In the genomic region with DNA sequence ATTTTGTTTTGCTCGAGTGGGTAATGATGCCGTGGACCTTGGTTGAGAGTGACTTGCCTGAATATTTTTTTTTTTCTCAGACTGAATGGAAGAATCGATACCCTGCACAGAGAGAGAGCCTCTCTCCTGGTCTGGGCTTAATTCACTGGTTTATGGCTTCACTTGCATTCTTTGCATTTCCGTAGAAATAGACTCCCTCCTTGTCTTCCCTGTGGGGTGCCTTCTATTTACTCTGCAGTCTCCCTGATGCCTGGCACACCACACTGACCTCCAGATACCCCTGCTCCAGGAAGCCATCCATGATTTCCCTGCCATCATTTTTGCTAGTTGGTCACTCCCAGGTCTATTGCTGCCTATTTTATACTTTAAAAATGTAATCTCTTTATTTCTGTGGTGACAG, we compare ENCODE assay signal across 17 cellular contexts.
DNase-seq lines count a peak whose midpoint lies in the region; ATAC-seq and TF ChIP-seq lines count a peak whose summit lies in the region.
"Had no signal": no experiment of that assay in that cellular context is flagged by ENCODE, and none has a peak within 500 bp of the region (broad histone marks: within the 10 kb centered on the region; RNA-seq: fewer than 3 reads in every experiment).

No MANE protein-coding gene starts in this region.

- no peak for ATAC-seq in HG02642 (IDR thresholded peaks at IDR 0.05; ENCODE audit: poor library complexity, unreplicated experiment)
- ATAC-seq: CD8-positive, alpha-beta T cell; PC-3 had no signal

- no peaks in the 10 kb centered on the region for H3K27me3 Mint-ChIP-seq in progenitor cell of endocrine pancreas

- no peak for TF ChIP-seq CTCF in choroid plexus epithelial cell (conservative IDR thresholded peaks at IDR 0.05; ENCODE audit: low read depth, low read length)
- no peak for TF ChIP-seq CTCF in progenitor cell of endocrine pancreas (IDR thresholded peaks at IDR 0.05; ENCODE audit: unreplicated experiment)

- peak overlapping the region; percentile 46 for H3K27ac Mint-ChIP-seq in progenitor cell of endocrine pancreas
- H3K27ac Mint-ChIP-seq: CD8-positive, alpha-beta T cell had no signal

- peaks cover 3% of the 10 kb centered on the region for H3K9me3 Mint-ChIP-seq in progenitor cell of endocrine pancreas (ENCODE audit: low read depth)

- no peak overlapping the region for H3K4me3 Mint-ChIP-seq in progenitor cell of endocrine pancreas (ENCODE audit: low read depth)
- H3K4me3 Mint-ChIP-seq: CD8-positive, alpha-beta T cell had no signal

- peaks cover 17% of the 10 kb centered on the region for H3K4me1 Mint-ChIP-seq in progenitor cell of endocrine pancreas (ENCODE audit: low read depth)

- no peak overlapping the region for H3K4me3 ChIP-seq in choroid plexus epithelial cell (ENCODE audit: low read depth, low read length)
- H3K4me3 ChIP-seq: SJCRH30 had no signal

- peaks cover 1% of the 10 kb centered on the region for H3K36me3 Mint-ChIP-seq in progenitor cell of endocrine pancreas (ENCODE audit: insufficient read depth)

- peak; percentile 56 for DNase-seq in NCI-H1092 treated with DMSO at 0.1 percent for 48 hours (lab: John Stamatoyannopoulos, UW)
- no peak for DNase-seq in NCI-H1092 (lab: John Stamatoyannopoulos, UW)
- DNase-seq in NCI-H69 (lab: John Stamatoyannopoulos, UW) = peak; percentile 43
- DNase-seq in choroid plexus epithelial cell (ENCODE audit: low read depth) = peak; percentile 56
- DNase-seq in progenitor cell of endocrine pancreas (ENCODE audit: low spot score, unreplicated experiment) = no peak
- DNase-seq in activated CD4-positive, alpha-beta T cell treated with anti-CD3 and anti-CD28 coated beads for 48 hours = no peak
- no peak for DNase-seq in iPS-NIHi7 (ENCODE audit: extremely low spot score)
- DNase-seq: CD8-positive, alpha-beta T cell; DMS79; KG1; NCI-H1436 treated with DMSO at 0.1 percent for 48 hours; NCI-H2171; NCI-H446; NCI-H774; PC-3; SJCRH30 had no signal

Comparison
In these comparisons a context has a peak if more than half of its experiments do, and no peak if none do; other contexts are left out.
1. DNase-seq: peak in NCI-H1092 treated with DMSO at 0.1 percent for 48 hours (single experiment), NCI-H69 (single experiment) and choroid plexus epithelial cell (single experiment); none in NCI-H1092 (single experiment), progenitor cell of endocrine pancreas (single experiment), activated CD4-positive, alpha-beta T cell treated with anti-CD3 and anti-CD28 coated beads for 48 hours (single experiment) and iPS-NIHi7 (single experiment).